In genomic region chr3:127690823-127691452, GRCh38 we compare ENCODE assay signal across 9 cellular contexts. TPM values are rescaled to one million over a fixed set of nuclear protein-coding genes. Genes with fewer than 3 reads are reported as not detected.
A peak's percentile ranks its signal among the peaks of the same experiment; 100 is the strongest.
DNase-seq lines count a peak whose midpoint lies in the region; ATAC-seq, FAIRE-seq and TF ChIP-seq lines count a peak whose summit lies in the region.
"Had no signal": no experiment of that assay in that cellular context is flagged by ENCODE, and none has a peak within 500 bp of the region (broad histone marks: within the 10 kb centered on the region; RNA-seq: fewer than 3 reads in every experiment).

No MANE protein-coding gene starts in this region.

- CTCF ChIA-PET in HepG2 (lab: Yijun Ruan, JAX; ENCODE audit: low intra/inter-chr PET ratio, low total read pairs): interaction anchor here (1.3 to 1.8 kb wide), 3 partner anchors 141 to 280 kb away, joined by 3 to 6 read pairs (median 4); no protein-coding TSS in a partner anchor

- no peaks in the 10 kb centered on the region for H3K9me3 ChIP-seq in HepG2 (ENCODE audit: low read length)

- 0 out of 2 replicates have a peak overlapping the region, but pooled peaks have one; percentile 38 for H3K9ac ChIP-seq in HepG2 (ENCODE audit: insufficient read depth, low read depth, low read length)

- no peak for TF ChIP-seq EP300 in HepG2 (IDR thresholded peaks at IDR 0.05; ENCODE audit: low read depth in 2 of 2, low read length in 2 of 2)
- TF ChIP-seq EP300 in HepG2 (CRISPR knock-in tag; IDR thresholded peaks at IDR 0.05; ENCODE audit: borderline replicate concordance): no peak

- H3K4me1 ChIP-seq in HepG2 (ENCODE audit: insufficient read depth, low read length): peaks cover 7% of the 10 kb centered on the region

- no peaks in the 10 kb centered on the region for H3K27me3 ChIP-seq in brain microvascular endothelial cell (replicated peaks)
- peaks cover 0 to 6% of the 10 kb centered on the region in 2 experiments; a peak in 2 of 5 replicates for H3K27me3 ChIP-seq in HepG2 (ENCODE audit: control insufficient read depth in 1 of 2, insufficient read depth in 2 of 2, low read length in 2 of 2)

- H2AFZ ChIP-seq in HepG2 (ENCODE audit: low read length): no peak overlapping the region

- intact Hi-C loops in HepG2 (cut with micrococcal nuclease; ENCODE audit: unreplicated experiment): loop anchor here (1.0 to 10.0 kb wide), 3 partner anchors 96 to 280 kb away; partner anchors contain the start of genes MCM2 and TPRA1

- H3K4me3 ChIP-seq in brain microvascular endothelial cell (ENCODE audit: low read depth, low read length) (no peak overlapping the region), HepG2 (replicated peaks in 1 of 3; ENCODE audit: insufficient read depth in 1 of 3, low read depth in 2 of 3, low read length in 3 of 3) (peak overlapping the region in 1 of 3 experiments; percentile 13; a peak in 1 of 6 replicates)

- in situ Hi-C loops in brain microvascular endothelial cell (cut with HindIII; ENCODE audit: low pct_ligation_motif_present, low sequenced_read_pairs): no loop called here
- in situ Hi-C loops in HepG2 (cut with HindIII; ENCODE audit: extremely low pct_ligation_motif_present, low pct_unique_long_range_greater_than_20kb): loop anchor here (5.0 kb wide), 1 partner anchor 141 kb away; no protein-coding TSS in a partner anchor

- DNase-seq in NCI-H2171 treated with DMSO at 0.1 percent for 48 hours (lab: John Stamatoyannopoulos, UW) (peak; percentile 6), NCI-H2171 (lab: John Stamatoyannopoulos, UW) (no peak), NCI-H2196 (lab: John Stamatoyannopoulos, UW; ENCODE audit: unreplicated experiment) (peak; percentile 39), brain microvascular endothelial cell (peak; percentile 77), HepG2 (ENCODE audit: low spot score) (peak; percentile 59), OCI-M2 (lab: John Stamatoyannopoulos, UW; ENCODE audit: unreplicated experiment) (no peak), ureter (ENCODE audit: low spot score) (no peak), NCI-H345 treated with DMSO at 0.1 percent for 48 hours (lab: John Stamatoyannopoulos, UW; ENCODE audit: unreplicated experiment) (no peak)

- FAIRE-seq in HepG2 (lab: Jason Lieb, UNC): peak; percentile 8
- FAIRE-seq: G401.6 had no signal

- ATAC-seq in HepG2: peak; percentile 99

- WGBS in HepG2 (ENCODE audit: low lambda C conversion rate): 89% methylated on average over 1 of the region's 4 CpGs

- POLR2A ChIA-PET in HepG2 (lab: Yijun Ruan, JAX): interaction anchor here (0.6 kb wide), 1 partner anchor 664 kb away, joined by 5 read pairs; no protein-coding TSS in a partner anchor

- no peaks in the 10 kb centered on the region for H3K79me2 ChIP-seq in HepG2 (ENCODE audit: insufficient read depth, low read length)

- TF ChIP-seq CTCF in brain microvascular endothelial cell (IDR thresholded peaks at IDR 0.05; ENCODE audit: low read depth, low read length, missing control alignments) (peak; percentile 93), HepG2 (CRISPR knock-in tag; IDR thresholded peaks at IDR 0.05) (peak; percentile 91)

- H4K20me1 ChIP-seq in HepG2 (ENCODE audit: insufficient read depth, low read length): no peaks in the 10 kb centered on the region

- H3K27ac ChIP-seq in brain microvascular endothelial cell (peak overlapping the region; percentile 62), HepG2 (ENCODE audit: extremely low read length, insufficient read depth, low read length) (no peak overlapping the region)

- TF ChIP-seq RAD21 in HepG2 (CRISPR knock-in tag; IDR thresholded peaks at IDR 0.05): peak; percentile 81

- H3K36me3 ChIP-seq in brain microvascular endothelial cell (replicated peaks) (no peaks in the 10 kb centered on the region), HepG2 (replicated peaks in 1 of 2; ENCODE audit: control insufficient read depth in 1 of 2, insufficient read depth in 2 of 2, low read length in 2 of 2) (no peaks in the 10 kb centered on the region)

- peak overlapping the region; percentile 36; the same call in 1 of the 2 replicates for H3K4me2 ChIP-seq in HepG2 (ENCODE audit: low read depth, low read length)

- no peak for TF ChIP-seq POLR2A in HepG2 (IDR thresholded peaks at IDR 0.05; ENCODE audit: insufficient read depth in 1 of 2, low read depth in 2 of 2, low read length in 2 of 2)

- no TSS peak for BruUV-seq in HepG2 (replicated peaks; lab: Mats Ljungman, UMichigan)

TF ChIP-seq in HepG2, 621 proteins besides CTCF, POLR2A, EP300 and RAD21 (continues in another document):
- TF ChIP-seq ZSCAN5A (CRISPR knock-in tag; IDR thresholded peaks at IDR 0.05; ENCODE audit: borderline replicate concordance) (no peak), PHF8 (CRISPR knock-in tag; IDR thresholded peaks at IDR 0.05) (no peak), ZNF687 (CRISPR knock-in tag; IDR thresholded peaks at IDR 0.05) (peak; percentile 49), ZNF839 (CRISPR knock-in tag; IDR thresholded peaks at IDR 0.05; ENCODE audit: borderline replicate concordance) (no peak), ZNF563 (CRISPR knock-in tag; IDR thresholded peaks at IDR 0.05) (no peak)

RNA-seq across cellular contexts. Expression of gene ABTB1, which starts 18.2 kb away (rescaled TPM):
- total RNA-seq in HepG2 (2016; rRNA removed; fragmentation: Illumina TruSeq; extraction: Trizol): 0.24 and 0.42 TPM in 2 replicates
- total RNA-seq in HepG2 (2016; cell fraction: cytosol; rRNA removed; fragmentation: Illumina TruSeq; extraction: Trizol; ENCODE audit: low read depth): 0.09 and 0.30 TPM in 2 replicates
- total RNA-seq in HepG2 (2016; cell fraction: insoluble cytoplasmic fraction; rRNA removed; fragmentation: Illumina TruSeq; extraction: Trizol): 0.13 and 0.30 TPM in 2 replicates
- total RNA-seq in HepG2 (2016; cell fraction: membrane; rRNA removed; fragmentation: Illumina TruSeq; extraction: Trizol): 0.56 and 0.72 TPM in 2 replicates
- total RNA-seq in HepG2 (2016; cell fraction: nucleus; rRNA removed; fragmentation: Illumina TruSeq; extraction: Trizol): 1.0 and 2.3 TPM in 2 replicates
- polyA plus RNA-seq in HepG2 (2011; rRNA removed): 14.5 and 17.9 TPM in 2 replicates
- polyA plus RNA-seq in HepG2 (2011; cell fraction: cytosol; rRNA removed): 12.3 and 15.2 TPM in 2 replicates
- 97.1 and 99.3 TPM in 2 replicates for polyA plus RNA-seq in HepG2 (2011; cell fraction: nucleus; rRNA removed)
- polyA plus RNA-seq in HepG2 (2012): 7.0 and 10.3 TPM in 2 replicates
- 0.44 and 0.71 TPM in 2 replicates for polyA plus RNA-seq in HepG2 (2016; cell fraction: cytosol; fragmentation: Illumina TruSeq; extraction: Trizol; ENCODE audit: low read depth)
- 0.98 and 1.0 TPM in 2 replicates for polyA plus RNA-seq in HepG2 (2016; cell fraction: insoluble cytoplasmic fraction; fragmentation: Illumina TruSeq; extraction: Trizol; ENCODE audit: low read depth)
- polyA plus RNA-seq in HepG2 (2016; cell fraction: membrane; fragmentation: Illumina TruSeq; extraction: Trizol; ENCODE audit: low read depth): 0.39 and 0.88 TPM in 2 replicates
- 2.9 and 3.4 TPM in 2 replicates for polyA plus RNA-seq in HepG2 (2016; cell fraction: nucleus; fragmentation: Illumina TruSeq; extraction: Trizol; ENCODE audit: insufficient read depth, low read depth)
- 33.1 and 57.2 TPM in 2 replicates for polyA minus RNA-seq in HepG2 (2011; rRNA and poly(A)+ RNA removed; ENCODE audit: low replicate concordance)
- polyA minus RNA-seq in HepG2 (2011; cell fraction: cytosol; rRNA and poly(A)+ RNA removed): 6.9 and 10.2 TPM in 2 replicates
- 15.7 and 18.6 TPM in 2 replicates for polyA minus RNA-seq in HepG2 (2011; cell fraction: nucleus; rRNA and poly(A)+ RNA removed)
- 20.7 TPM for total RNA-seq in ureter

Comparison
In these comparisons a context has a peak if more than half of its experiments do, and no peak if none do; other contexts are left out.
1. DNase-seq: peak in NCI-H2171 treated with DMSO at 0.1 percent for 48 hours (single experiment), NCI-H2196 (single experiment), brain microvascular endothelial cell (single experiment) and HepG2 (single experiment); none in NCI-H2171 (single experiment), OCI-M2 (single experiment), ureter (single experiment) and NCI-H345 treated with DMSO at 0.1 percent for 48 hours (single experiment).